Comparison of ENCODE assay signal across 1 cellular context in the genomic region with DNA sequence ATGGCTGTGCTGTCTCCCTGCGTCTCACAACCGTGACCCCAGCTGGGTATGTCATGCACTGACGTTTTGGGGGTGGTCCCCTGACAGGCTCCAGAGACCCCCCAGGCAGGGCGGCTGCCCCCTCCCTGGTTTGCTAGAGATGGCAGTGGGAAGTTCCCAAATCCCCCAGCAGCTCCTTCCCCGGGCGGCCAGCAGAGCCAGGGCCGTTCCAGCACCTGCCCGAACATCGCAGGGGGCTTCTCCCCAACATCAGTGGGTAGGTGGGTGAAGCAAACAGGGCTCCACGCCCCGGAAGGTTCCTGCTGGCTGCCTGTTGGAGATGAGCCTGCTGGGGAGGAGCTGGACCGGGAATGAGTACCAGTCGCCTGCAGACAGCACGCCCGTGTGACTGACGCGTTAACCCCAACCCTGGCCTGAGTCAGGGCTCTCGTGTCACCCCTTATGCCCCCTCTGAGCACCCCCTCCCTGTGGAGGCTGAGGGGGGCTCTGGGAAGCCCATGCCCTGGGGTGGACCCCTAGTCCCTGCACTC.
TF ChIP-seq lines count a peak whose summit lies in the region.

No MANE protein-coding gene starts in this region.

TF ChIP-seq in HepG2, 621 proteins besides CTCF, POLR2A, EP300 and RAD21:
- TF ChIP-seq, protein P1, sequence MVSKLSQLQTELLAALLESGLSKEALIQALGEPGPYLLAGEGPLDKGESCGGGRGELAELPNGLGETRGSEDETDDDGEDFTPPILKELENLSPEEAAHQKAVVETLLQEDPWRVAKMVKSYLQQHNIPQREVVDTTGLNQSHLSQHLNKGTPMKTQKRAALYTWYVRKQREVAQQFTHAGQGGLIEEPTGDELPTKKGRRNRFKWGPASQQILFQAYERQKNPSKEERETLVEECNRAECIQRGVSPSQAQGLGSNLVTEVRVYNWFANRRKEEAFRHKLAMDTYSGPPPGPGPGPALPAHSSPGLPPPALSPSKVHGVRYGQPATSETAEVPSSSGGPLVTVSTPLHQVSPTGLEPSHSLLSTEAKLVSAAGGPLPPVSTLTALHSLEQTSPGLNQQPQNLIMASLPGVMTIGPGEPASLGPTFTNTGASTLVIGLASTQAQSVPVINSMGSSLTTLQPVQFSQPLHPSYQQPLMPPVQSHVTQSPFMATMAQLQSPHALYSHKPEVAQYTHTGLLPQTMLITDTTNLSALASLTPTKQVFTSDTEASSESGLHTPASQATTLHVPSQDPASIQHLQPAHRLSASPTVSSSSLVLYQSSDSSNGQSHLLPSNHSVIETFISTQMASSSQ (IDR thresholded peaks at IDR 0.05; ENCODE audit: low read depth) = no peak
- TF ChIP-seq, protein P1 (CRISPR knock-in tag; IDR thresholded peaks at IDR 0.05; ENCODE audit: borderline replicate concordance) = no peak
- TF ChIP-seq, protein P2, sequence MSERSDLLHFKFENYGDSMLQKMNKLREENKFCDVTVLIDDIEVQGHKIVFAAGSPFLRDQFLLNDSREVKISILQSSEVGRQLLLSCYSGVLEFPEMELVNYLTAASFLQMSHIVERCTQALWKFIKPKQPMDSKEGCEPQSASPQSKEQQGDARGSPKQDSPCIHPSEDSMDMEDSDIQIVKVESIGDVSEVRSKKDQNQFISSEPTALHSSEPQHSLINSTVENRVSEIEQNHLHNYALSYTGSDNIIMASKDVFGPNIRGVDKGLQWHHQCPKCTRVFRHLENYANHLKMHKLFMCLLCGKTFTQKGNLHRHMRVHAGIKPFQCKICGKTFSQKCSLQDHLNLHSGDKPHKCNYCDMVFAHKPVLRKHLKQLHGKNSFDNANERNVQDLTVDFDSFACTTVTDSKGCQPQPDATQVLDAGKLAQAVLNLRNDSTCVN (CRISPR knock-in tag; IDR thresholded peaks at IDR 0.05; ENCODE audit: borderline replicate concordance) = no peak
- TF ChIP-seq DR1 (CRISPR knock-in tag; IDR thresholded peaks at IDR 0.05) (no peak), RBM39 (IDR thresholded peaks at IDR 0.05; ENCODE audit: low read depth, low read length, poor library complexity, severe bottlenecking) (no peak), TRIM22 (IDR thresholded peaks at IDR 0.05) (no peak), ZNF282 (IDR thresholded peaks at IDR 0.05; ENCODE audit: partially characterized antibody) (no peak), ZNF878 (CRISPR knock-in tag; IDR thresholded peaks at IDR 0.05) (no peak), ZFAT (CRISPR knock-in tag; conservative IDR thresholded peaks at IDR 0.05) (no peak), ZNF737 (CRISPR knock-in tag; IDR thresholded peaks at IDR 0.05; ENCODE audit: borderline replicate concordance) (no peak), TOPORS (CRISPR knock-in tag; IDR thresholded peaks at IDR 0.05) (no peak), IKZF4 (CRISPR knock-in tag; IDR thresholded peaks at IDR 0.05; ENCODE audit: borderline replicate concordance, low read depth, not compliant biosample characterization) (no peak), ATAD3A (CRISPR knock-in tag; IDR thresholded peaks at IDR 0.05) (no peak)
